ENCODE assay signal across 8 cellular contexts in the genomic region with DNA sequence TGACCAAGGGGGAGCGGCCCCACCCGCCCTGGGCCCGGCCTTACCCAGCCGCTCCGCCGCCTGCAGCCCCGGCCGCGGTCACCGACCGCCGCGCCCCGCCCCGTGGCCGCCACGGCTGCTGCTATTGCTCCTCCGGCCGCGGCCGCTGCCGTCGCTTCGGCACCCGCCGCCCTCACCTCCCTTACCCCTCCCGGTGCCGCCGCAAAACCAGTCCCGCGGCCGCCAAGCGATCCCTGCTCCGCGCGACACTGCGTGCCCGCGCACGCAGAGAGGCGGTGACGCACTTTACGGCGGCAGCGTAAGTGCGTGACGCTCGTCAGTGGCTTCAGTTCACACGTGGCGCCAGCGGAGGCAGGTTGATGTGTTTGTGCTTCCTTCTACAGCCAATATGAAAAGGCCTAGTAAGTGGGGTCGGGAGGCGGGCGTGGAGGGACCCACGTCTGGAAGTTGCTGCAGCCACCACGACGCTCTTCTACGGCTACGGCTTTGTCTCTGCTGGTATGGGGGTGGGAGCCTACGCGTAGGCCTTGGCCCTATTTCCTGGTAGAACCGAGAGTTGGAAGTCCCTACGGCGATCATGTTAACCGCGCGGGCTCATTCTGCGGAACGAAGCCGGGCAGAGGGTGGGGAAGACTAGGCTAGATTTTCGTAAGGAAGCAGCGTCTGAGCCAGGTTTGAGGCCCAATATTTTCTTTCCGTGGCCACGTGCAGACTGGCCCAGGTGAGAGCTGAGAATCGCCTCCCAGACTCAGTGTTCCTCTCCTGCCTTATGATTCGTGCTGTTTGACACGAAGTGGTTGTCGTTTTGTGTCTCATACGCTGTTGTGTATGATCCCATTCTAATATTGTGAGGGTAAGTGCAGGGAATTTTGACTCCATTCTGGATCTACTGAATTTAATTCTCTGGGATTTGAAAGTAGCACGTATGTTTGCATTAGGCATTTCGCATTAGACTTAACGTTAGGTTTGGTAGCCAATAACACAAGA.
DNase-seq lines count a peak whose midpoint lies in the region; ATAC-seq and TF ChIP-seq lines count a peak whose summit lies in the region.

A gene with protein sequence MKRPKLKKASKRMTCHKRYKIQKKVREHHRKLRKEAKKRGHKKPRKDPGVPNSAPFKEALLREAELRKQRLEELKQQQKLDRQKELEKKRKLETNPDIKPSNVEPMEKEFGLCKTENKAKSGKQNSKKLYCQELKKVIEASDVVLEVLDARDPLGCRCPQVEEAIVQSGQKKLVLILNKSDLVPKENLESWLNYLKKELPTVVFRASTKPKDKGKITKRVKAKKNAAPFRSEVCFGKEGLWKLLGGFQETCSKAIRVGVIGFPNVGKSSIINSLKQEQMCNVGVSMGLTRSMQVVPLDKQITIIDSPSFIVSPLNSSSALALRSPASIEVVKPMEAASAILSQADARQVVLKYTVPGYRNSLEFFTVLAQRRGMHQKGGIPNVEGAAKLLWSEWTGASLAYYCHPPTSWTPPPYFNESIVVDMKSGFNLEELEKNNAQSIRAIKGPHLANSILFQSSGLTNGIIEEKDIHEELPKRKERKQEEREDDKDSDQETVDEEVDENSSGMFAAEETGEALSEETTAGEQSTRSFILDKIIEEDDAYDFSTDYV (plus strand): TSS at position 328 of the 987 bp plus-strand sequence. CDS start 61 bp downstream, at position 389.
A gene (minus strand): TSS at position 209 of the 987 bp plus-strand sequence.

- H3K4me3 ChIP-seq in choroid plexus epithelial cell (ENCODE audit: low read depth, low read length): peak within 1 kb of the TSS; percentile 75

- ATAC-seq in GM19043 (IDR thresholded peaks at IDR 0.05; ENCODE audit: low read depth, unreplicated experiment): peak; percentile 60
- ATAC-seq in HG03354 (IDR thresholded peaks at IDR 0.05; ENCODE audit: poor library complexity, severe bottlenecking, unreplicated experiment): peak; percentile 75

- TF ChIP-seq CTCF in choroid plexus epithelial cell (conservative IDR thresholded peaks at IDR 0.05; ENCODE audit: low read depth, low read length): no peak

- DNase-seq in Ammon's horn (ENCODE audit: low spot score): peak; percentile 98
- peak; percentile 64 for DNase-seq in NCI-H524 treated with DMSO at 0.1 percent for 48 hours (lab: John Stamatoyannopoulos, UW)
- DNase-seq in activated CD4-positive, alpha-beta T cell treated with anti-CD3 and anti-CD28 coated beads for 4 hours: peak; percentile 89 to 91
- peak; percentile 97 for DNase-seq in choroid plexus epithelial cell (ENCODE audit: low read depth)
- DNase-seq in kidney glomerular epithelial cell (lab: John Stamatoyannopoulos, UW): peak; percentile 90
- DNase-seq in stimulated activated CD4-positive, alpha-beta T cell treated with anti-CD3 and anti-CD28 coated beads, Interleukin-15, amount 100 ng/mL, for 48 hours (ENCODE audit: low read depth in 2 of 2): peak; percentile 87 to 93

Comparison
In these comparisons a context has a peak if more than half of its experiments do, and no peak if none do; other contexts are left out.
1. Peak in every context shown above with its lines: DNase-seq, ATAC-seq and H3K4me3 ChIP-seq.